ENCODE assay signal across 10 cellular contexts in the genomic region with DNA sequence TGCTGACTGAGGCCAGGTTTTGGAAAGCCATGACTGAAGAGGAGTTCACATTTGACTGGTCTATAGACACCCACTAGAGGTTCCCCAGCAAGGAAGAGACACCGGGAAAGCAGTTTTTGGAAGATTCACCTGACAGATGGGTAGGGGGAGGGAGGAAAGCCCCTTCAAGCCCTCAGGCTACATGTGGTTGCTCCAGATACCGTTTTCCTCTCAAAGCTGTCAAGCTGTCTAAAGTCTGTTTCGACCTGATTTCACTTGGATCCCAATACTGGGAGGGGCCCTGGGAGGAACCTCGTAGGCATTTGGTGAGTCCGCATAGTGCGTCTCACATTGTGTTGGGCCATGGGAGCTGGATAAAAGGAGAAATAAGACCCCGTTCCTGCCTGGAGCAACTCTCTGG. TPM values are rescaled to one million over a fixed set of nuclear protein-coding genes. Genes with fewer than 3 reads are reported as not detected.
DNase-seq lines count a peak whose midpoint lies in the region; ATAC-seq, FAIRE-seq and TF ChIP-seq lines count a peak whose summit lies in the region.
"Had no signal": no experiment of that assay in that cellular context is flagged by ENCODE, and none has a peak within 500 bp of the region (broad histone marks: within the 10 kb centered on the region; RNA-seq: fewer than 3 reads in every experiment).

No MANE protein-coding gene starts in this region.

- no peaks in the 10 kb centered on the region for H3K27me3 ChIP-seq in CD4-positive, alpha-beta memory T cell (ENCODE audit: insufficient read depth, low read length)
- H3K27me3 ChIP-seq in endocrine pancreas (ENCODE audit: control insufficient read depth, insufficient read depth, low read length) (no peaks in the 10 kb centered on the region), pancreas (no peaks in the 10 kb centered on the region)

- ATAC-seq in pancreas (no peak), left colon (no peak)

- H3K4me1 ChIP-seq in CD4-positive, alpha-beta memory T cell (ENCODE audit: insufficient read depth, low read length) = peaks cover 8% of the 10 kb centered on the region
- no peaks in the 10 kb centered on the region for H3K4me1 ChIP-seq in endocrine pancreas (ENCODE audit: control insufficient read depth, insufficient read depth, low read length)
- peaks cover 0 to 9% (median 7%) of the 10 kb centered on the region in 3 donors for H3K4me1 ChIP-seq in pancreas

- peak overlapping the region; percentile 17 to 92 (median 88) for H3K4me3 Mint-ChIP-seq in CD4-positive, alpha-beta memory T cell

- H3K9me3 Mint-ChIP-seq in CD4-positive, alpha-beta memory T cell = no peaks in the 10 kb centered on the region

- no peak overlapping the region for H3K4me3 ChIP-seq in CD4-positive, alpha-beta memory T cell (ENCODE audit: low read length in 2 of 2)
- H3K4me3 ChIP-seq in endocrine pancreas (ENCODE audit: control insufficient read depth, insufficient read depth, low read length) = no peak overlapping the region
- peak overlapping the region in 3 of 4 donors; percentile 67 to 91 (median 72) for H3K4me3 ChIP-seq in pancreas

- H3K27ac Mint-ChIP-seq in CD4-positive, alpha-beta memory T cell = peak overlapping the region in 2 of 7 donors; percentile 14 to 71
- H3K27ac Mint-ChIP-seq: activated CD8-positive, alpha-beta T cell treated with anti-CD3 and anti-CD28 coated beads, Interleukin-2, amount 10 ng/mL, durations not matched to agents 7 days and 5 days had no signal

- H3K27ac ChIP-seq in CD4-positive, alpha-beta memory T cell (ENCODE audit: low read depth, low read length) = no peak overlapping the region
- H3K27ac ChIP-seq in pancreas = peak overlapping the region; percentile 83 to 96 (median 90)

- H3K36me3 Mint-ChIP-seq in CD4-positive, alpha-beta memory T cell = no peaks in the 10 kb centered on the region

- POLR2A ChIA-PET in CD4-positive, alpha-beta memory T cell (lab: Charles Lee; ENCODE audit: partially characterized antibody) = interaction anchor here (1.2 to 5.1 kb wide), 3 partner anchors 15 to 20 kb away, joined by 3 to 57 read pairs (median 3); a partner anchor contains a TSS

- CTCF ChIA-PET in CD4-positive, alpha-beta memory T cell (lab: Charles Lee; ENCODE audit: partially characterized antibody) = interaction anchor here (0.8 to 10.4 kb wide), 6 partner anchors 10 to 57 kb away, joined by 3 to 207 read pairs (median 45); a partner anchor contains a TSS

- no peak for DNase-seq in CD4-positive, alpha-beta memory T cell
- DNase-seq in NCI-H2171 treated with DMSO at 0.1 percent for 48 hours (lab: John Stamatoyannopoulos, UW) = peak; percentile 74
- no peak for DNase-seq in pancreas
- DNase-seq in iPS-NIHi7 (ENCODE audit: extremely low spot score) = no peak
- no peak for DNase-seq in left colon
- DNase-seq in Ammon's horn (ENCODE audit: low spot score) = no peak
- DNase-seq in amygdala (lab: John Stamatoyannopoulos, UW) = no peak

- intact Hi-C loops in CD4-positive, alpha-beta memory T cell (cut with micrococcal nuclease) = no loop called here
- intact Hi-C loops in pancreas (cut with DNase I) = no loop called here
- intact Hi-C loops in left colon (cut with DNase I, micrococcal nuclease) = no loop called here

- H3K36me3 ChIP-seq in CD4-positive, alpha-beta memory T cell (ENCODE audit: insufficient read depth, low read length) = no peaks in the 10 kb centered on the region
- H3K36me3 ChIP-seq in endocrine pancreas (ENCODE audit: control insufficient read depth, insufficient read depth, low read length) (no peaks in the 10 kb centered on the region), pancreas (no peaks in the 10 kb centered on the region)

- FAIRE-seq in pancreas (lab: Jason Lieb, UNC) = no peak

- no peaks in the 10 kb centered on the region for H3K9me3 ChIP-seq in CD4-positive, alpha-beta memory T cell (ENCODE audit: control insufficient read depth in 1 of 2, low read length in 2 of 2)
- H3K9me3 ChIP-seq in endocrine pancreas (ENCODE audit: control insufficient read depth, low read length) (no peaks in the 10 kb centered on the region), pancreas (no peaks in the 10 kb centered on the region)

- H3K9ac ChIP-seq in endocrine pancreas (ENCODE audit: control insufficient read depth, insufficient read depth, low read length) = peak overlapping the region; percentile 44

- peaks cover 8 to 26% (median 14%) of the 10 kb centered on the region in 4 donors for H3K4me1 Mint-ChIP-seq in CD4-positive, alpha-beta memory T cell

- WGBS in pancreas, 2 donors = 33 to 34% methylated on average over 7 of the region's 7 CpGs

- no peaks in the 10 kb centered on the region for H3K27me3 Mint-ChIP-seq in CD4-positive, alpha-beta memory T cell

- no peak for TF ChIP-seq CTCF in pancreas (IDR thresholded peaks at IDR 0.05)

RNA-seq across cellular contexts. Expression of a gene that starts 1.7 kb away (rescaled TPM):
- 10 to 100 TPM in 1 of 2 experiments, 1 to 10 TPM in 1; 9.7 to 11.6 TPM for total RNA-seq in CD4-positive, alpha-beta memory T cell
- polyA plus RNA-seq in CD4-positive, alpha-beta memory T cell = under 1 TPM in 1 of 2 donors, not detected in 1; 0.38 TPM
- total RNA-seq in pancreas (10 to 100 TPM; 19.2 to 89.4 (median 38.5) TPM), left colon (100 to 1,000 TPM; 117 to 119 TPM)
- 10 to 100 TPM; 12.2 to 15.7 TPM for polyA plus RNA-seq in pancreas

RNA-seq across cellular contexts. Expression of a gene that starts 15.4 kb away (rescaled TPM):
- total RNA-seq in CD4-positive, alpha-beta memory T cell = 100 to 1,000 TPM; 399 to 424 TPM
- 10 to 100 TPM; 78.4 to 91.7 TPM for polyA plus RNA-seq in CD4-positive, alpha-beta memory T cell
- total RNA-seq in pancreas (100 to 1,000 TPM in 1 of 6 donors, 10 to 100 TPM in 5; 31.0 to 116 (median 51.9) TPM), left colon (100 to 1,000 TPM; 182 to 214 TPM)
- 100 to 1,000 TPM; 137 to 141 TPM for polyA plus RNA-seq in pancreas

RNA-seq across cellular contexts. Expression of a gene that starts 20.9 kb away (rescaled TPM):
- total RNA-seq in CD4-positive, alpha-beta memory T cell = not detected
- polyA plus RNA-seq in CD4-positive, alpha-beta memory T cell = not detected
- total RNA-seq in pancreas (not detected), left colon (not detected)
- polyA plus RNA-seq in pancreas = not detected
- total RNA-seq: activated CD8-positive, alpha-beta T cell treated with anti-CD3 and anti-CD28 coated beads, Interleukin-2, amount 10 ng/mL, durations not matched to agents 7 days and 5 days; HT1080 had no signal

RNA-seq across cellular contexts. Expression of a gene that starts 37.6 kb away (rescaled TPM):
- total RNA-seq in CD4-positive, alpha-beta memory T cell = 10 to 100 TPM; 17.5 to 19.5 TPM
- 1 to 10 TPM in 1 of 2 donors, under 1 TPM in 1; 0.41 to 1.8 TPM for polyA plus RNA-seq in CD4-positive, alpha-beta memory T cell
- total RNA-seq in pancreas (10 to 100 TPM in 1 of 6 donors, 1 to 10 TPM in 5; 2.1 to 12.9 (median 4.6) TPM), left colon (1 to 10 TPM; 2.3 to 8.9 TPM)
- 10 to 100 TPM in 1 of 2 donors, 1 to 10 TPM in 1; 5.8 to 21.3 TPM for polyA plus RNA-seq in pancreas

RNA-seq across cellular contexts. Expression of a gene that starts 48.0 kb away (rescaled TPM):
- 10 to 100 TPM; 27.2 TPM for total RNA-seq in CD4-positive, alpha-beta memory T cell
- polyA plus RNA-seq in CD4-positive, alpha-beta memory T cell = 1 to 10 TPM; 4.6 to 6.5 TPM
- total RNA-seq in pancreas (1 to 10 TPM; 3.2 to 5.7 (median 4.0) TPM), left colon (1 to 10 TPM; 4.9 to 5.8 TPM)
- 1 to 10 TPM; 1.1 to 2.4 TPM for polyA plus RNA-seq in pancreas

Comparison
In these comparisons a context has a peak if more than half of its experiments do, and no peak if none do; other contexts are left out.
1. H3K4me3 ChIP-seq: peak in pancreas (3 of 4); none in CD4-positive, alpha-beta memory T cell (0 of 2) and endocrine pancreas (single experiment).